ENCODE assay signal across 12 cellular contexts in genomic region chr6:25558155-25558817, GRCh38.
DNase-seq lines count a peak whose midpoint lies in the region; ATAC-seq and TF ChIP-seq lines count a peak whose summit lies in the region.
"Had no signal": no experiment of that assay in that cellular context is flagged by ENCODE, and none has a peak within 500 bp of the region (broad histone marks: within the 10 kb centered on the region; RNA-seq: fewer than 3 reads in every experiment).

No MANE protein-coding gene starts in this region.

- TF ChIP-seq CTCF in C4-2B (conservative IDR thresholded peaks at IDR 0.05): no peak
- no peak for TF ChIP-seq CTCF in VCaP (conservative IDR thresholded peaks at IDR 0.05)
- no peak for TF ChIP-seq CTCF in ascending aorta (IDR thresholded peaks at IDR 0.05)

- H3K4me3 ChIP-seq in ascending aorta: no peak overlapping the region

- H3K27ac ChIP-seq in C4-2B: peak overlapping the region; percentile 50; the same call in 1 of the 2 replicates
- peak overlapping the region; percentile 65 for H3K27ac ChIP-seq in VCaP
- H3K27ac ChIP-seq in ascending aorta: no peak overlapping the region
- H3K27ac ChIP-seq: 22Rv1 had no signal

- H3K9me3 ChIP-seq in ascending aorta: no peaks in the 10 kb centered on the region
- H3K9me3 ChIP-seq: Caco-2 had no signal

- no peaks in the 10 kb centered on the region for H3K4me1 ChIP-seq in ascending aorta
- H3K4me1 ChIP-seq: Caco-2 had no signal

- peaks cover 2 to 13% of the 10 kb centered on the region in 2 donors for H3K36me3 ChIP-seq in ascending aorta

- DNase-seq in HT-29 (ENCODE audit: low spot score) (peak; percentile 2), iPS-NIHi7 (ENCODE audit: extremely low spot score) (peak; percentile 13), ascending aorta (ENCODE audit: low spot score in 2 of 2) (no peak), dedifferentiated amniotic fluid mesenchymal stem cell (ENCODE audit: extremely low spot score) (no peak)
- DNase-seq: Caco-2; CD8-positive, alpha-beta memory T cell; H7 had no signal

- intact Hi-C loops in ascending aorta (cut with DNase I): loop anchor here (5.0 kb wide), 1 partner anchor 291 kb away; no protein-coding TSS in a partner anchor

- no peaks in the 10 kb centered on the region for H3K27me3 ChIP-seq in ascending aorta

- no peak for ATAC-seq in GM18907 (IDR thresholded peaks at IDR 0.05; ENCODE audit: unreplicated experiment)
- ATAC-seq: HepG2 had no signal

Comparison
In these comparisons a context has a peak if more than half of its experiments do, and no peak if none do; other contexts are left out.
1. H3K27ac ChIP-seq: peak in C4-2B (single experiment) and VCaP (single experiment); none in ascending aorta (0 of 2).
2. DNase-seq: peak in HT-29 (single experiment) and iPS-NIHi7 (single experiment); none in ascending aorta (0 of 2) and dedifferentiated amniotic fluid mesenchymal stem cell (single experiment).